ENCODE assay signal across 1 cellular context in the genomic region with DNA sequence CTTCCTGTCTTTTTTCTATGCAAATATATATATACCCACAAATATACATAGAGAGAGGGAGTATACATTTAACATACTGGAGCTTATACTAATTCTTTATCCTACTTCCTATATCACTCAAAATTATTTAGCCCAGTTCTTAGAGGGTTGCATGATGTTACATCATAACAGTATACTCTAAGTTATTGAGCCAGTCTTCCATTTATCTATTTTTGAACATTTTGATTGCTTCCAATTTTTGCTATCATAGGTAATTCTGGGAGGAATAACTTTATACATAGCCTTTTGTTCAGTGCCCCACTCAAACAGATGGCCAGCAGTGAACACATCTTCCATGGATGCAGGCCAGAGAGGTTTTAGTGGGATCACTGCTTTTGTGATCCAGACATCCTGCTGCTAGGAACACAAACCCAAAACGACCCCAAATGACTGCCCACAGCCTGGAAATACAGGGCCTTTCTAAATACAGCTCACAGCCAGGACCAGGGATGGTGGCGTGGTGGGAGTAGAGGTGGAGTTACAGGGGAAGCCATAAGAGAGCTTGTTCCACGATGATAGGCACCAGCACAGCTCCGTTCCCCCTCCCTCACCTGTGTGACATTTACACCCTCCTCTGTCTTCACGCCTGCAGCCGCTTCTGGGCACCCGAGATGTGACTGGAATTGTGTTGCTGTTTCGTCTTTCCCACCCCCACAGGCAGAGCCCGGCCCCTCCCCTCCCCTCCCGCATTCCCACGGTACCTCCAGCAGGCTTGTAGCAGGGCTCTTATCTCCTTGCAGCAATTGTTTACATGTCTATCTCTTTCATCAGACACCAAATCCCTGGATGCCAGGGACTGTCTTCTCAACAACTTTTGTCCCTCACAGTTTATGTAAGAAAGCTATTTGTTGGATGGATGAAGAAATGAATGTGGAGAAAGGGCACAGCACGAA.
A peak's percentile ranks its signal among the peaks of the same experiment; 100 is the strongest.
TF ChIP-seq lines count a peak whose summit lies in the region.

No MANE protein-coding gene starts in this region.

TF ChIP-seq in K562, 482 proteins besides CTCF, POLR2A, EP300 and RAD21 (continued from another document and continues in another):
- TF ChIP-seq HSF4 (CRISPR knock-in tag; IDR thresholded peaks at IDR 0.05; ENCODE audit: borderline replicate concordance): no peak
- TF ChIP-seq ZBTB7A (IDR thresholded peaks at IDR 0.05; ENCODE audit: borderline replicate concordance, control insufficient read depth, low read depth, low read length): no peak
- TF ChIP-seq NFE2 (IDR thresholded peaks at IDR 0.05; ENCODE audit: low read depth): no peak
- TF ChIP-seq GABPA (tag; conservative IDR thresholded peaks at IDR 0.05; ENCODE audit: low read depth): no peak
- no peak for TF ChIP-seq NCOA6 (IDR thresholded peaks at IDR 0.05)
- TF ChIP-seq SRSF7 (optimal IDR thresholded peaks at IDR 0.05; ENCODE audit: low read depth, low read length): no peak
- no peak for TF ChIP-seq HCFC1 (IDR thresholded peaks at IDR 0.05; ENCODE audit: low read depth, low read length)
- TF ChIP-seq MTA1 (IDR thresholded peaks at IDR 0.05; ENCODE audit: borderline replicate concordance): peak; percentile 39; the same call in 1 of the 2 replicates
- TF ChIP-seq BCOR (IDR thresholded peaks at IDR 0.05): no peak
- 0 out of 2 replicates have a peak, but pooled peaks have one; percentile 1 for TF ChIP-seq ESRRA (IDR thresholded peaks at IDR 0.05; ENCODE audit: borderline replicate concordance, low read depth)
- TF ChIP-seq ZNF274 (IDR thresholded peaks at IDR 0.05; ENCODE audit: borderline replicate concordance, low read depth, low read length): no peak
- TF ChIP-seq CBX1 (IDR thresholded peaks at IDR 0.05; ENCODE audit: low read depth): no peak
- TF ChIP-seq EHMT2 (IDR thresholded peaks at IDR 0.05): no peak
- peak; percentile 88 for TF ChIP-seq ARID1B (IDR thresholded peaks at IDR 0.05)
- TF ChIP-seq COPS2 (conservative IDR thresholded peaks at IDR 0.05): no peak
- TF ChIP-seq CEBPB (tag; IDR thresholded peaks at IDR 0.05): no peak
- TF ChIP-seq ZNF324 (CRISPR knock-in tag; IDR thresholded peaks at IDR 0.05): no peak
- TF ChIP-seq MECOM (CRISPR knock-in tag; IDR thresholded peaks at IDR 0.05): 0 out of 2 replicates have a peak, but pooled peaks have one; percentile 22
- TF ChIP-seq ZBTB8A (IDR thresholded peaks at IDR 0.05; ENCODE audit: partially characterized antibody): no peak
- peak; percentile 58 for TF ChIP-seq KLF16 (IDR thresholded peaks at IDR 0.05)
- TF ChIP-seq NBN (IDR thresholded peaks at IDR 0.05; ENCODE audit: low read depth): no peak; the same call in 1 of the 2 replicates
- TF ChIP-seq, protein P1, sequence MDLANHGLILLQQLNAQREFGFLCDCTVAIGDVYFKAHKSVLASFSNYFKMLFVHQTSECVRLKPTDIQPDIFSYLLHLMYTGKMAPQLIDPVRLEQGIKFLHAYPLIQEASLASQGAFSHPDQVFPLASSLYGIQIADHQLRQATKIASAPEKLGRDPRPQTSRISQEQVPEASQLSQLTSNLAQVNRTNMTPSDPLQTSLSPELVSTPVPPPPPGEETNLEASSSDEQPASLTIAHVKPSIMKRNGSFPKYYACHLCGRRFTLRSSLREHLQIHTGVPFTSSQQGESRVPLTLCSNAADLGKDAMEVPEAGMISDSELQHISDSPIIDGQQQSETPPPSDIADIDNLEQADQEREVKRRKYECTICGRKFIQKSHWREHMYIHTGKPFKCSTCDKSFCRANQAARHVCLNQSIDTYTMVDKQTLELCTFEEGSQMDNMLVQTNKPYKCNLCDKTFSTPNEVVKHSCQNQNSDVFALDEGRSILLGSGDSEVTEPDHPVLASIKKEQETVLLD (IDR thresholded peaks at IDR 0.05): no peak
- TF ChIP-seq HDAC3 (IDR thresholded peaks at IDR 0.05; ENCODE audit: borderline replicate concordance, partially characterized antibody): peak; percentile 32
- TF ChIP-seq, protein P2, sequence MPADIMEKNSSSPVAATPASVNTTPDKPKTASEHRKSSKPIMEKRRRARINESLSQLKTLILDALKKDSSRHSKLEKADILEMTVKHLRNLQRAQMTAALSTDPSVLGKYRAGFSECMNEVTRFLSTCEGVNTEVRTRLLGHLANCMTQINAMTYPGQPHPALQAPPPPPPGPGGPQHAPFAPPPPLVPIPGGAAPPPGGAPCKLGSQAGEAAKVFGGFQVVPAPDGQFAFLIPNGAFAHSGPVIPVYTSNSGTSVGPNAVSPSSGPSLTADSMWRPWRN (IDR thresholded peaks at IDR 0.05; ENCODE audit: low read depth): no peak
- no peak for TF ChIP-seq CREB1 (IDR thresholded peaks at IDR 0.05)
- no peak for TF ChIP-seq CREB1 (CRISPR knock-in tag; IDR thresholded peaks at IDR 0.05)
- no peak for TF ChIP-seq CREBBP (IDR thresholded peaks at IDR 0.05; ENCODE audit: low read depth, low read length)
- no peak for TF ChIP-seq XRCC3 (IDR thresholded peaks at IDR 0.05)
- peak; percentile 85 for TF ChIP-seq CTBP1 (IDR thresholded peaks at IDR 0.05; ENCODE audit: borderline replicate concordance)
- no peak for TF ChIP-seq PCBP1 (IDR thresholded peaks at IDR 0.05; ENCODE audit: low read depth, low read length, poor library complexity, severe bottlenecking)
- peak; percentile 30; the same call in 1 of the 2 replicates for TF ChIP-seq SMAD4 (CRISPR knock-in tag; conservative IDR thresholded peaks at IDR 0.05)
- TF ChIP-seq RB1 (IDR thresholded peaks at IDR 0.05; ENCODE audit: low read depth): no peak
- TF ChIP-seq ZNF696 (CRISPR knock-in tag; conservative IDR thresholded peaks at IDR 0.05): no peak
- TF ChIP-seq ASH1L (IDR thresholded peaks at IDR 0.05; ENCODE audit: borderline replicate concordance, low read depth, partially characterized antibody): no peak
- no peak for TF ChIP-seq ILF3 (IDR thresholded peaks at IDR 0.05; ENCODE audit: borderline replicate concordance)
- TF ChIP-seq, protein P3, sequence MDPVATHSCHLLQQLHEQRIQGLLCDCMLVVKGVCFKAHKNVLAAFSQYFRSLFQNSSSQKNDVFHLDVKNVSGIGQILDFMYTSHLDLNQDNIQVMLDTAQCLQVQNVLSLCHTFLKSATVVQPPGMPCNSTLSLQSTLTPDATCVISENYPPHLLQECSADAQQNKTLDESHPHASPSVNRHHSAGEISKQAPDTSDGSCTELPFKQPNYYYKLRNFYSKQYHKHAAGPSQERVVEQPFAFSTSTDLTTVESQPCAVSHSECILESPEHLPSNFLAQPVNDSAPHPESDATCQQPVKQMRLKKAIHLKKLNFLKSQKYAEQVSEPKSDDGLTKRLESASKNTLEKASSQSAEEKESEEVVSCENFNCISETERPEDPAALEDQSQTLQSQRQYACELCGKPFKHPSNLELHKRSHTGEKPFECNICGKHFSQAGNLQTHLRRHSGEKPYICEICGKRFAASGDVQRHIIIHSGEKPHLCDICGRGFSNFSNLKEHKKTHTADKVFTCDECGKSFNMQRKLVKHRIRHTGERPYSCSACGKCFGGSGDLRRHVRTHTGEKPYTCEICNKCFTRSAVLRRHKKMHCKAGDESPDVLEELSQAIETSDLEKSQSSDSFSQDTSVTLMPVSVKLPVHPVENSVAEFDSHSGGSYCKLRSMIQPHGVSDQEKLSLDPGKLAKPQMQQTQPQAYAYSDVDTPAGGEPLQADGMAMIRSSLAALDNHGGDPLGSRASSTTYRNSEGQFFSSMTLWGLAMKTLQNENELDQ (CRISPR knock-in tag; IDR thresholded peaks at IDR 0.05; ENCODE audit: borderline replicate concordance): no peak
- TF ChIP-seq SMARCE1 (IDR thresholded peaks at IDR 0.05): peak; percentile 70; the same call in 1 of the 2 replicates
- TF ChIP-seq KLF10 (CRISPR knock-in tag; IDR thresholded peaks at IDR 0.05): no peak
- TF ChIP-seq CHD1 (IDR thresholded peaks at IDR 0.05; ENCODE audit: low read length): no peak
- no peak for TF ChIP-seq ZNF699 (CRISPR knock-in tag; IDR thresholded peaks at IDR 0.05; ENCODE audit: insufficient replicate concordance)
- no peak for TF ChIP-seq NEUROD1 (IDR thresholded peaks at IDR 0.05; ENCODE audit: borderline replicate concordance, low read depth, low read length, partially characterized antibody)
- no peak for TF ChIP-seq MTA3 (IDR thresholded peaks at IDR 0.05; ENCODE audit: borderline replicate concordance)
- no peak for TF ChIP-seq ZNF197 (CRISPR knock-in tag; IDR thresholded peaks at IDR 0.05; ENCODE audit: low read depth)
- TF ChIP-seq, protein P4, sequence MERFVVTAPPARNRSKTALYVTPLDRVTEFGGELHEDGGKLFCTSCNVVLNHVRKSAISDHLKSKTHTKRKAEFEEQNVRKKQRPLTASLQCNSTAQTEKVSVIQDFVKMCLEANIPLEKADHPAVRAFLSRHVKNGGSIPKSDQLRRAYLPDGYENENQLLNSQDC (CRISPR knock-in tag; IDR thresholded peaks at IDR 0.05): no peak
- TF ChIP-seq SLC30A9 (CRISPR knock-in tag; IDR thresholded peaks at IDR 0.05): no peak
- no peak for TF ChIP-seq ZNF436 (CRISPR knock-in tag; IDR thresholded peaks at IDR 0.05)
- TF ChIP-seq, protein P5, sequence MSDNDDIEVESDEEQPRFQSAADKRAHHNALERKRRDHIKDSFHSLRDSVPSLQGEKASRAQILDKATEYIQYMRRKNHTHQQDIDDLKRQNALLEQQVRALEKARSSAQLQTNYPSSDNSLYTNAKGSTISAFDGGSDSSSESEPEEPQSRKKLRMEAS (CRISPR knock-in tag; IDR thresholded peaks at IDR 0.05): no peak
- no peak for TF ChIP-seq POLR3G (IDR thresholded peaks at IDR 0.05; ENCODE audit: extremely low read depth, insufficient read length, insufficient replicate concordance)
- TF ChIP-seq L3MBTL2 (IDR thresholded peaks at IDR 0.05): peak; percentile 75
- TF ChIP-seq, protein P6, sequence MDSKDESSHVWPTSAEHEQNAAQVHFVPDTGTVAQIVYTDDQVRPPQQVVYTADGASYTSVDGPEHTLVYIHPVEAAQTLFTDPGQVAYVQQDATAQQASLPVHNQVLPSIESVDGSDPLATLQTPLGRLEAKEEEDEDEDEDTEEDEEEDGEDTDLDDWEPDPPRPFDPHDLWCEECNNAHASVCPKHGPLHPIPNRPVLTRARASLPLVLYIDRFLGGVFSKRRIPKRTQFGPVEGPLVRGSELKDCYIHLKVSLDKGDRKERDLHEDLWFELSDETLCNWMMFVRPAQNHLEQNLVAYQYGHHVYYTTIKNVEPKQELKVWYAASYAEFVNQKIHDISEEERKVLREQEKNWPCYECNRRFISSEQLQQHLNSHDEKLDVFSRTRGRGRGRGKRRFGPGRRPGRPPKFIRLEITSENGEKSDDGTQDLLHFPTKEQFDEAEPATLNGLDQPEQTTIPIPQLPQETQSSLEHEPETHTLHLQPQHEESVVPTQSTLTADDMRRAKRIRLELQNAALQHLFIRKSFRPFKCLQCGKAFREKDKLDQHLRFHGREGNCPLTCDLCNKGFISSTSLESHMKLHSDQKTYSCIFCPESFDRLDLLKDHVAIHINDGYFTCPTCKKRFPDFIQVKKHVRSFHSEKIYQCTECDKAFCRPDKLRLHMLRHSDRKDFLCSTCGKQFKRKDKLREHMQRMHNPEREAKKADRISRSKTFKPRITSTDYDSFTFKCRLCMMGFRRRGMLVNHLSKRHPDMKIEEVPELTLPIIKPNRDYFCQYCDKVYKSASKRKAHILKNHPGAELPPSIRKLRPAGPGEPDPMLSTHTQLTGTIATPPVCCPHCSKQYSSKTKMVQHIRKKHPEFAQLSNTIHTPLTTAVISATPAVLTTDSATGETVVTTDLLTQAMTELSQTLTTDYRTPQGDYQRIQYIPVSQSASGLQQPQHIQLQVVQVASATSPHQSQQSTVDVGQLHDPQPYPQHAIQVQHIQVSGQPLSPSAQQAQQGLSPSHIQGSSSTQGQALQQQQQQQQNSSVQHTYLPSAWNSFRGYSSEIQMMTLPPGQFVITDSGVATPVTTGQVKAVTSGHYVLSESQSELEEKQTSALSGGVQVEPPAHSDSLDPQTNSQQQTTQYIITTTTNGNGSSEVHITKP (IDR thresholded peaks at IDR 0.05; ENCODE audit: partially characterized antibody): no peak
- TF ChIP-seq CAMTA2 (CRISPR knock-in tag; conservative IDR thresholded peaks at IDR 0.05): no peak
- no peak for TF ChIP-seq KAT2B (IDR thresholded peaks at IDR 0.05; ENCODE audit: low read depth, low read length)
- peak; percentile 75 for TF ChIP-seq DPF2 (IDR thresholded peaks at IDR 0.05)
- peak; percentile 92 for TF ChIP-seq ZNF12 (CRISPR knock-in tag; IDR thresholded peaks at IDR 0.05)
- no peak for TF ChIP-seq TCFL5 (CRISPR knock-in tag; conservative IDR thresholded peaks at IDR 0.05)
- TF ChIP-seq, protein P7, sequence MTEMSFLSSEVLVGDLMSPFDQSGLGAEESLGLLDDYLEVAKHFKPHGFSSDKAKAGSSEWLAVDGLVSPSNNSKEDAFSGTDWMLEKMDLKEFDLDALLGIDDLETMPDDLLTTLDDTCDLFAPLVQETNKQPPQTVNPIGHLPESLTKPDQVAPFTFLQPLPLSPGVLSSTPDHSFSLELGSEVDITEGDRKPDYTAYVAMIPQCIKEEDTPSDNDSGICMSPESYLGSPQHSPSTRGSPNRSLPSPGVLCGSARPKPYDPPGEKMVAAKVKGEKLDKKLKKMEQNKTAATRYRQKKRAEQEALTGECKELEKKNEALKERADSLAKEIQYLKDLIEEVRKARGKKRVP (CRISPR knock-in tag; IDR thresholded peaks at IDR 0.05): peak; percentile 86
- no peak for TF ChIP-seq ARHGAP35 (IDR thresholded peaks at IDR 0.05; ENCODE audit: partially characterized antibody)
- TF ChIP-seq, protein P8, sequence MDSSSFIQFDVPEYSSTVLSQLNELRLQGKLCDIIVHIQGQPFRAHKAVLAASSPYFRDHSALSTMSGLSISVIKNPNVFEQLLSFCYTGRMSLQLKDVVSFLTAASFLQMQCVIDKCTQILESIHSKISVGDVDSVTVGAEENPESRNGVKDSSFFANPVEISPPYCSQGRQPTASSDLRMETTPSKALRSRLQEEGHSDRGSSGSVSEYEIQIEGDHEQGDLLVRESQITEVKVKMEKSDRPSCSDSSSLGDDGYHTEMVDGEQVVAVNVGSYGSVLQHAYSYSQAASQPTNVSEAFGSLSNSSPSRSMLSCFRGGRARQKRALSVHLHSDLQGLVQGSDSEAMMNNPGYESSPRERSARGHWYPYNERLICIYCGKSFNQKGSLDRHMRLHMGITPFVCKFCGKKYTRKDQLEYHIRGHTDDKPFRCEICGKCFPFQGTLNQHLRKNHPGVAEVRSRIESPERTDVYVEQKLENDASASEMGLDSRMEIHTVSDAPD (CRISPR knock-in tag; IDR thresholded peaks at IDR 0.05): no peak
- TF ChIP-seq SP1 (CRISPR knock-in tag; IDR thresholded peaks at IDR 0.05): no peak
- no peak for TF ChIP-seq STAT5B (CRISPR knock-in tag; IDR thresholded peaks at IDR 0.05)
- peak; percentile 55; the same call in 1 of the 2 replicates for TF ChIP-seq ATF7 (IDR thresholded peaks at IDR 0.05)
- 0 out of 2 replicates have a peak, but pooled peaks have one; percentile 61 for TF ChIP-seq ZNF766 (CRISPR knock-in tag; conservative IDR thresholded peaks at IDR 0.05)
- no peak for TF ChIP-seq MYBL2 (IDR thresholded peaks at IDR 0.05; ENCODE audit: low read depth)
- TF ChIP-seq MYBL2 (CRISPR knock-in tag; IDR thresholded peaks at IDR 0.05; ENCODE audit: borderline replicate concordance): no peak
